ENCODE assay signal across 8 cellular contexts in genomic region chr1:53326088-53326597, GRCh38. TPM values are rescaled to one million over a fixed set of nuclear protein-coding genes. Genes with fewer than 3 reads are reported as not detected.
DNase-seq lines count a peak whose midpoint lies in the region.

No MANE protein-coding gene starts in this region.

- DNase-seq in GF-D8 (lab: John Stamatoyannopoulos, UW) (peak; percentile 95), HCEC 1CT (peak; percentile 93), MG63 (peak; percentile 99), SHP77 treated with DMSO at 0.1 percent for 48 hours (lab: John Stamatoyannopoulos, UW) (peak; percentile 85), activated gamma-delta T cell treated with Interleukin-2 at 50 U/mL for 16 hours (peak; percentile 92), germinal center (ENCODE audit: low spot score) (peak; percentile 97), non-pigmented ciliary epithelial cell (ENCODE audit: low read depth) (peak; percentile 59), substantia nigra (lab: John Stamatoyannopoulos, UW) (peak in 48 of 49 donors; percentile 21 to 87 (median 56))

- peak overlapping the region; percentile 30 for H3K27ac ChIP-seq in substantia nigra (ENCODE audit: low read depth, low read length, poor library complexity, severe bottlenecking)

- H3K27me3 ChIP-seq in MG63, result no peaks in the 10 kb centered on the region

- H3K4me3 ChIP-seq in MG63, result peak overlapping the region; percentile 95

- no peaks in the 10 kb centered on the region for H3K9me3 ChIP-seq in MG63

- H3K36me3 ChIP-seq in MG63, result peaks cover 41% of the 10 kb centered on the region

RNA-seq across cellular contexts. Expression of gene LRP8, which starts 1.7 kb away (rescaled TPM):
- 12.4 and 16.1 TPM in 2 replicates for total RNA-seq in MG63 (2014; rRNA removed; shearing (Covaris generic); ENCODE audit: low replicate concordance)

Comparison
In these comparisons a context has a peak if more than half of its experiments do, and no peak if none do; other contexts are left out.
1. Peak in every context shown above with its lines: DNase-seq, H3K4me3 ChIP-seq and H3K27ac ChIP-seq.